1 cellular context compared by ENCODE assay signal in the genomic region with DNA sequence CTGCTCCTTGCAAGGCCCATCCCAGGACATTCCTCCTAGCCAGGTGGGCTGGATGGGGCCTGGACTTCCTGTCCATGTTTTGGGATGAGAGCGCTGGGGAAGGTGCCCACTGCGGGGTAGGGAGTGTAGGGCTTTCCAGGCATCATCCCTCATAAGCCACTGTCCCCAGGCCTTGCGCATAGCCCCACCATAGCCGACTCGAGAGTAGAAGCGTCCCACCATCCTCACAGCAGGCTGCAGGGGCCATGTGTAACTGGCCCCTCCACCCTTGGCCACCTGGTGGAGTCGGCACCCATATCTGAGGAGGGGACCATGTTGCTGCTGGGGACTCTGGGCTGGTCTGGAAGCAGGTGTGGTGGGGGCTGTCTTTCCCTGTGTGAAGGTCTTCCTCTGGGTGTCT.
TF ChIP-seq lines count a peak whose summit lies in the region.

No MANE protein-coding gene starts in this region.

TF ChIP-seq in K562, 482 proteins besides CTCF, POLR2A, EP300 and RAD21 (continued from another document):
- TF ChIP-seq GATA2 (CRISPR knock-in tag; IDR thresholded peaks at IDR 0.05): no peak
